1 cellular context compared by ENCODE assay signal in genomic region chrX:118627084-118627758, GRCh38.
TF ChIP-seq lines count a peak whose summit lies in the region.

No MANE protein-coding gene starts in this region.

TF ChIP-seq in SK-N-SH treated with all-trans-retinoic acid at 6 μM for 48 hours, 23 proteins besides CTCF, POLR2A, EP300 and RAD21 (continued from another document):
- TF ChIP-seq CSRNP3 (CRISPR knock-in tag; IDR thresholded peaks at IDR 0.05) (no peak), CREB5 (CRISPR knock-in tag; IDR thresholded peaks at IDR 0.05; ENCODE audit: low read depth) (no peak), SNAI2 (CRISPR knock-in tag; IDR thresholded peaks at IDR 0.05) (no peak), BACH2 (CRISPR knock-in tag; IDR thresholded peaks at IDR 0.05; ENCODE audit: borderline replicate concordance) (no peak), ZFP30 (CRISPR knock-in tag; IDR thresholded peaks at IDR 0.05) (no peak), GLIS3 (CRISPR knock-in tag; IDR thresholded peaks at IDR 0.05) (no peak)
